Comparison of ENCODE assay signal across 15 cellular contexts in genomic region chr7:150453186-150453585, GRCh38. TPM values are rescaled to one million over a fixed set of nuclear protein-coding genes. Genes with fewer than 3 reads are reported as not detected.
DNase-seq lines count a peak whose midpoint lies in the region; ATAC-seq and TF ChIP-seq lines count a peak whose summit lies in the region.
"Had no signal": no experiment of that assay in that cellular context is flagged by ENCODE, and none has a peak within 500 bp of the region (broad histone marks: within the 10 kb centered on the region; RNA-seq: fewer than 3 reads in every experiment).

No MANE protein-coding gene starts in this region.

- H3K36me3 ChIP-seq in left lung (peaks cover 0 to 2% of the 10 kb centered on the region in 2 donors), upper lobe of left lung (peaks cover 0 to 7% (median 0%) of the 10 kb centered on the region in 4 donors), prostate gland (no peaks in the 10 kb centered on the region)

- H3K36me3 Mint-ChIP-seq in activated T-helper 2 cell treated with anti-CD3 and anti-CD28 coated beads, Interferon-gamma antibody, Interleukin-2, Interleukin-4, amounts not matched to agents 10 μg/mL and 5 μg/mL and 100 μg/mL, durations not matched to agents 14 hours and 24 hours and 36 hours (ENCODE audit: low read depth): peaks cover 48% of the 10 kb centered on the region
- H3K36me3 Mint-ChIP-seq in stimulated activated naive B cell treated with anti-CD40 and anti-IgM and Interleukin-4, amounts not matched to agents 10 μg/mL and 1 μg/mL and 100 μg/mL, for 72 hours: no peaks in the 10 kb centered on the region

- intact Hi-C loops in right cardiac atrium (cut with DNase I) (loop anchor here in 1 of 4 donors (10.0 kb wide), 1 partner anchor 112 kb away; the partner anchor contains the start of gene GIMAP4), cardiac septum (cut with DNase I) (loop anchor here (5.0 kb wide), 2 partner anchors 64 to 179 kb away; partner anchors contain the start of gene GIMAP6), left lung (cut with DNase I) (no loop called here), prostate gland (cut with DNase I) (no loop called here)
- intact Hi-C loops in activated T-helper 2 cell treated with anti-CD3 and anti-CD28 coated beads, Interferon-gamma antibody, Interleukin-2, Interleukin-4, amounts not matched to agents 10 μg/mL and 5 μg/mL and 100 μg/mL, durations not matched to agents 14 hours and 24 hours and 36 hours (cut with micrococcal nuclease): loop anchor here (2.0 kb wide), 1 partner anchor 170 kb away; no protein-coding TSS in a partner anchor

- peaks cover 19% of the 10 kb centered on the region for H3K9me3 Mint-ChIP-seq in activated T-helper 2 cell treated with anti-CD3 and anti-CD28 coated beads, Interferon-gamma antibody, Interleukin-2, Interleukin-4, amounts not matched to agents 10 μg/mL and 5 μg/mL and 100 μg/mL, durations not matched to agents 14 hours and 24 hours and 36 hours
- H3K9me3 Mint-ChIP-seq in stimulated activated naive B cell treated with anti-CD40 and anti-IgM and Interleukin-4, amounts not matched to agents 10 μg/mL and 1 μg/mL and 100 μg/mL, for 72 hours: peaks cover 4 to 5% of the 10 kb centered on the region in 2 donors

- H3K27me3 ChIP-seq in right cardiac atrium (ENCODE audit: control insufficient read depth, insufficient read depth) (no peaks in the 10 kb centered on the region), left lung (no peaks in the 10 kb centered on the region), upper lobe of left lung (no peaks in the 10 kb centered on the region), prostate gland (replicated peaks; ENCODE audit: insufficient read depth) (no peaks in the 10 kb centered on the region)

- WGBS in right cardiac atrium: 67% methylated on average over 8 of the region's 8 CpGs
- 56 to 63% methylated on average over 8 of the region's 8 CpGs for WGBS in upper lobe of left lung, 2 donors
- WGBS in prostate gland: 88% methylated on average over 8 of the region's 8 CpGs

- no peak for TF ChIP-seq POLR2A in upper lobe of left lung (IDR thresholded peaks at IDR 0.05)
- no peak for TF ChIP-seq POLR2A in prostate gland (IDR thresholded peaks at IDR 0.05)

- H3K9me3 ChIP-seq in right cardiac atrium (ENCODE audit: control insufficient read depth, low read length) (no peaks in the 10 kb centered on the region), left lung (peaks cover 0 to 7% of the 10 kb centered on the region in 2 donors), upper lobe of left lung (no peaks in the 10 kb centered on the region), prostate gland (no peaks in the 10 kb centered on the region)

- peak overlapping the region; percentile 73 for H3K27ac ChIP-seq in right cardiac atrium (ENCODE audit: low read length)
- H3K27ac ChIP-seq in left lung: peak overlapping the region; percentile 77 to 95
- peak overlapping the region; percentile 77 to 90 (median 88) for H3K27ac ChIP-seq in upper lobe of left lung
- no peak overlapping the region for H3K27ac ChIP-seq in prostate gland
- H3K27ac ChIP-seq: HL-60 had no signal

- H3K27me3 Mint-ChIP-seq in activated T-helper 2 cell treated with anti-CD3 and anti-CD28 coated beads, Interferon-gamma antibody, Interleukin-2, Interleukin-4, amounts not matched to agents 10 μg/mL and 5 μg/mL and 100 μg/mL, durations not matched to agents 14 hours and 24 hours and 36 hours (ENCODE audit: low read depth): no peaks in the 10 kb centered on the region
- peaks cover 40 to 54% of the 10 kb centered on the region in 2 donors for H3K27me3 Mint-ChIP-seq in stimulated activated naive B cell treated with anti-CD40 and anti-IgM and Interleukin-4, amounts not matched to agents 10 μg/mL and 1 μg/mL and 100 μg/mL, for 72 hours

- H3K4me1 ChIP-seq in right cardiac atrium (ENCODE audit: control insufficient read depth, insufficient read depth, low read length) (peaks cover 5% of the 10 kb centered on the region), left lung (peaks cover 10 to 52% of the 10 kb centered on the region in 2 donors), upper lobe of left lung (peaks cover 17 to 30% (median 24%) of the 10 kb centered on the region in 4 donors), prostate gland (replicated peaks) (no peaks in the 10 kb centered on the region)

- DNase-seq in right cardiac atrium: no peak
- DNase-seq in cardiac septum (ENCODE audit: low spot score): no peak
- no peak for DNase-seq in activated T-helper 2 cell treated with anti-CD3 and anti-CD28 coated beads, Interferon-gamma antibody, Interleukin-2, Interleukin-4, amounts not matched to agents 10 μg/mL and 5 μg/mL and 100 μg/mL, durations not matched to agents 14 hours and 24 hours and 36 hours (ENCODE audit: low spot score)
- DNase-seq in left lung: no peak
- DNase-seq in upper lobe of left lung: no peak
- DNase-seq in stimulated activated naive B cell treated with anti-CD40 and anti-IgM and Interleukin-4, amounts not matched to agents 10 μg/mL and 1 μg/mL and 100 μg/mL, for 72 hours: no peak
- no peak for DNase-seq in prostate gland (ENCODE audit: low spot score)
- DNase-seq: hypothalamus, Kasumi-1, mammary epithelial cell, NCI-H187 treated with DMSO at 0.1 percent for 48 hours, NCI-H526 treated with DMSO at 0.1 percent for 48 hours, occipital lobe had no signal

- peak overlapping the region; percentile 79 for H3K4me3 Mint-ChIP-seq in activated T-helper 2 cell treated with anti-CD3 and anti-CD28 coated beads, Interferon-gamma antibody, Interleukin-2, Interleukin-4, amounts not matched to agents 10 μg/mL and 5 μg/mL and 100 μg/mL, durations not matched to agents 14 hours and 24 hours and 36 hours (ENCODE audit: low read depth)
- no peak overlapping the region for H3K4me3 Mint-ChIP-seq in stimulated activated naive B cell treated with anti-CD40 and anti-IgM and Interleukin-4, amounts not matched to agents 10 μg/mL and 1 μg/mL and 100 μg/mL, for 72 hours

- no peak for TF ChIP-seq EP300 in upper lobe of left lung (IDR thresholded peaks at IDR 0.05)

- peak overlapping the region; percentile 74 for H3K27ac Mint-ChIP-seq in activated T-helper 2 cell treated with anti-CD3 and anti-CD28 coated beads, Interferon-gamma antibody, Interleukin-2, Interleukin-4, amounts not matched to agents 10 μg/mL and 5 μg/mL and 100 μg/mL, durations not matched to agents 14 hours and 24 hours and 36 hours
- no peak overlapping the region for H3K27ac Mint-ChIP-seq in stimulated activated naive B cell treated with anti-CD40 and anti-IgM and Interleukin-4, amounts not matched to agents 10 μg/mL and 1 μg/mL and 100 μg/mL, for 72 hours

- H3K4me3 ChIP-seq in right cardiac atrium (ENCODE audit: low read length): peak overlapping the region; percentile 57
- peak overlapping the region; percentile 7 to 52 for H3K4me3 ChIP-seq in left lung
- peak overlapping the region; percentile 9 to 65 (median 57) for H3K4me3 ChIP-seq in upper lobe of left lung
- no peak overlapping the region for H3K4me3 ChIP-seq in prostate gland

- ATAC-seq in right cardiac atrium (no peak), left lung (no peak), upper lobe of left lung (ENCODE audit: low FRiP score in 2 of 2) (no peak), GM21723 (IDR thresholded peaks at IDR 0.05; ENCODE audit: unreplicated experiment) (no peak)
- no peak for ATAC-seq in stimulated activated naive B cell treated with anti-CD40 and anti-IgM and Interleukin-4, amounts not matched to agents 10 μg/mL and 1 μg/mL and 100 μg/mL, for 72 hours (replicated peaks)

- H3K4me1 Mint-ChIP-seq in activated T-helper 2 cell treated with anti-CD3 and anti-CD28 coated beads, Interferon-gamma antibody, Interleukin-2, Interleukin-4, amounts not matched to agents 10 μg/mL and 5 μg/mL and 100 μg/mL, durations not matched to agents 14 hours and 24 hours and 36 hours (ENCODE audit: low read depth): peaks cover 54% of the 10 kb centered on the region
- H3K4me1 Mint-ChIP-seq in stimulated activated naive B cell treated with anti-CD40 and anti-IgM and Interleukin-4, amounts not matched to agents 10 μg/mL and 1 μg/mL and 100 μg/mL, for 72 hours: peaks cover 30 to 38% of the 10 kb centered on the region in 2 donors

- TF ChIP-seq CTCF in left lung (IDR thresholded peaks at IDR 0.05) (no peak), upper lobe of left lung (IDR thresholded peaks at IDR 0.05) (no peak), prostate gland (IDR thresholded peaks at IDR 0.05) (no peak)

RNA-seq across cellular contexts. Expression of gene GIMAP8, which starts 2.8 kb away (rescaled TPM):
- total RNA-seq in right cardiac atrium (10 to 100 TPM; 11.4 to 21.0 (median 12.4) TPM), cardiac septum (16.3 TPM), left lung (10 to 100 TPM; 17.1 to 37.3 TPM), upper lobe of left lung (10 to 100 TPM; 15.6 to 39.6 (median 31.7) TPM), prostate gland (1 to 10 TPM; 2.5 to 6.5 TPM)
- polyA plus RNA-seq in right cardiac atrium: 12.2 TPM
- 6.1 and 7.0 TPM in 2 replicates for total RNA-seq in activated T-helper 2 cell treated with anti-CD3 and anti-CD28 coated beads, Interferon-gamma antibody, Interleukin-2, Interleukin-4, amounts not matched to agents 10 μg/mL and 5 μg/mL and 100 μg/mL, durations not matched to agents 14 hours and 24 hours and 36 hours

Comparison
In these comparisons a context has a peak if more than half of its experiments do, and no peak if none do; other contexts are left out.
1. H3K27ac ChIP-seq: peak in right cardiac atrium (single experiment), left lung (2 of 2) and upper lobe of left lung (4 of 4); none in prostate gland (0 of 2).
2. H3K4me3 ChIP-seq: peak in right cardiac atrium (single experiment), left lung (2 of 2) and upper lobe of left lung (4 of 4); none in prostate gland (0 of 2).
3. intact Hi-C loops: an anchor here in cardiac septum (5.0 kb wide) and activated T-helper 2 cell treated with anti-CD3 and anti-CD28 coated beads, Interferon-gamma antibody, Interleukin-2, Interleukin-4, amounts not matched to agents 10 μg/mL and 5 μg/mL and 100 μg/mL, durations not matched to agents 14 hours and 24 hours and 36 hours (2.0 kb wide); none called in left lung and prostate gland.